ENCODE assay signal across 9 cellular contexts in the genomic region with DNA sequence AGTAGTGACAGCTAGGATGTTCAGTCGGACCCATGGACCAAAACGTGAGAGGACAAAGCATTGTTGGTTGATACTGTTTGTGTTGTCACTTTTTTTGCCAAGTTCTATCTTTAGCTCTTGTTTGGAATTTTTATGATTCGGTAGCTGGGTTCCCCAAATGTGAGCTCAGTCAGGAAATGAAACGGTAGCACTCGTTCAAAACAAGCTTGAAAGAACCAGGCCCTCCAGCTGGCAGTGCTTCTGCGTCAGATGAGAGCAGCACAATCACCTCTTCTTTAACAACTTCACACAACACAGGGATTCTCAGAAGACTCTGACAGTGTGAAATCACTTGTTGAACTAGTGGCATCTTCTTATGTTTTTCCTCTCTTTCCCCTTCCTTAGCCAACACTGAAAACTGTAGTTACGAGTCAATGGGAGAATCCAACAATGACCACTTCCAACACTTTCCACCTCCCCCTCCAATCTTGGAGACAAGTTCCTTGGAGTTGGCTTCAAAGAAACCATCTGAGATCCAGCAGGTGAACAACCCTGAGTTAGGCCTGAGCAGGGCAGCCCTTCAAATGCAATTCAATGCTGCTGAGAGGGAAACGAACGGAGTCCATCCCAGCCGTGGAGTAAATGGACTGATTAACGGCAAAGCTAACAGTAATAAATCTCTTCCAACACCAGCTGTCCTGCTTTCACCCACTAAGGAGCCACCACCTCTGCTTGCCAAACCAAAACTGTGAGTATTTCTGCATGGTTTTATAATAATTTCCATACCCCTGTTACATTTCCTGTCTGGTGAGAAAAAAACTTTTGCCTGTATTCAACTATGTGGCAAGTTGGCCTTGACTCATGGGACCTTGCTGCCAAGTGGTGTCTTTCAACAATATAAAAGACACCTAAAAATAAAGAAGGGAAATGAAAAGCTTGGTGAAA.
DNase-seq lines count a peak whose midpoint lies in the region; ATAC-seq and TF ChIP-seq lines count a peak whose summit lies in the region.
"Had no signal": no experiment of that assay in that cellular context is flagged by ENCODE, and none has a peak within 500 bp of the region (broad histone marks: within the 10 kb centered on the region; RNA-seq: fewer than 3 reads in every experiment).

No MANE protein-coding gene starts in this region.

- peak overlapping the region; percentile 53 for H3K4me2 ChIP-seq in osteoblast (ENCODE audit: insufficient read depth, low read length)

- H4K20me1 ChIP-seq in osteoblast (ENCODE audit: insufficient read depth, low read length): no peaks in the 10 kb centered on the region

- no peaks in the 10 kb centered on the region for H3K9me3 Mint-ChIP-seq in dendritic cell treated with granulocyte-macrophage colony-stimulating factor and Interleukin-4, amounts not matched to agents 40 ng/mL and 50 ng/mL, for 4 days
- H3K9me3 Mint-ChIP-seq: IgD-negative memory B cell had no signal

- DNase-seq in AG09319 (ENCODE audit: extremely low read depth, low read depth) (peak; percentile 25), osteoblast (ENCODE audit: insufficient read length, low spot score, missing footprints) (peak; percentile 80), NCI-H1436 (lab: John Stamatoyannopoulos, UW) (no peak), testis (no peak)

- no peaks in the 10 kb centered on the region for H3K36me3 Mint-ChIP-seq in dendritic cell treated with granulocyte-macrophage colony-stimulating factor and Interleukin-4, amounts not matched to agents 40 ng/mL and 50 ng/mL, for 4 days (ENCODE audit: low read depth)
- H3K36me3 Mint-ChIP-seq: IgD-negative memory B cell had no signal

- 65 to 68% methylated on average over 11 of the region's 11 CpGs for WGBS in testis, 2 donors

- CTCF ChIA-PET in HEK293 (lab: Yijun Ruan, JAX): interaction anchor here (0.6 to 3.3 kb wide), 4 partner anchors 126 to 244 kb away, joined by 3 to 12 read pairs (median 4); no protein-coding TSS in a partner anchor

- no peaks in the 10 kb centered on the region for H3K9me3 ChIP-seq in HEK293 (ENCODE audit: control insufficient read depth, insufficient read depth, low read depth, low read length)
- H3K9me3 ChIP-seq in osteoblast (ENCODE audit: low read depth, low read length): no peaks in the 10 kb centered on the region
- no peaks in the 10 kb centered on the region for H3K9me3 ChIP-seq in testis

- peak overlapping the region; percentile 37 for H3K4me3 Mint-ChIP-seq in dendritic cell treated with granulocyte-macrophage colony-stimulating factor and Interleukin-4, amounts not matched to agents 40 ng/mL and 50 ng/mL, for 4 days
- H3K4me3 Mint-ChIP-seq: IgD-negative memory B cell had no signal

- intact Hi-C loops in dendritic cell treated with granulocyte-macrophage colony-stimulating factor and Interleukin-4, amounts not matched to agents 40 ng/mL and 50 ng/mL, for 4 days (cut with micrococcal nuclease): loop anchor here (2.0 kb wide), 1 partner anchor 121 kb away; no protein-coding TSS in a partner anchor
- intact Hi-C loops in testis (cut with DNase I; ENCODE audit: low total_unique reads): loop anchor here (10.0 kb wide), 2 partner anchors 103 to 203 kb away; no protein-coding TSS in a partner anchor

- no peak overlapping the region for H3K4me3 ChIP-seq in HEK293 (ENCODE audit: low read depth, low read length)
- peak overlapping the region; percentile 0 for H3K4me3 ChIP-seq in osteoblast (ENCODE audit: insufficient read depth, low read length)
- no peak overlapping the region for H3K4me3 ChIP-seq in testis

- peak overlapping the region; percentile 45 for H3K27ac Mint-ChIP-seq in dendritic cell treated with granulocyte-macrophage colony-stimulating factor and Interleukin-4, amounts not matched to agents 40 ng/mL and 50 ng/mL, for 4 days
- H3K27ac Mint-ChIP-seq: IgD-negative memory B cell had no signal

- H3K27me3 ChIP-seq in osteoblast (ENCODE audit: insufficient read depth, low read length): no peaks in the 10 kb centered on the region
- no peaks in the 10 kb centered on the region for H3K27me3 ChIP-seq in testis

- no peak overlapping the region for H3K27ac ChIP-seq in HEK293 (ENCODE audit: extremely low read depth, low read depth, low read length)
- peak overlapping the region; percentile 84 for H3K27ac ChIP-seq in osteoblast (ENCODE audit: low read depth, low read length)
- H3K27ac ChIP-seq in testis: peak overlapping the region in 1 of 2 donors; percentile 24

- peaks cover 17% of the 10 kb centered on the region for H3K27me3 Mint-ChIP-seq in dendritic cell treated with granulocyte-macrophage colony-stimulating factor and Interleukin-4, amounts not matched to agents 40 ng/mL and 50 ng/mL, for 4 days
- H3K27me3 Mint-ChIP-seq: IgD-negative memory B cell had no signal

- no peak overlapping the region for H2AFZ ChIP-seq in osteoblast (ENCODE audit: low read length)

- H3K4me1 Mint-ChIP-seq in dendritic cell treated with granulocyte-macrophage colony-stimulating factor and Interleukin-4, amounts not matched to agents 40 ng/mL and 50 ng/mL, for 4 days (ENCODE audit: low read depth): peaks cover 24% of the 10 kb centered on the region

- POLR2A ChIA-PET in HEK293 (lab: Yijun Ruan, JAX): interaction anchor here (1.2 kb wide), 1 partner anchor 120 kb away, joined by 4 read pairs; no protein-coding TSS in a partner anchor

- H3K79me2 ChIP-seq in osteoblast (ENCODE audit: insufficient read depth, low read length): peaks cover 3% of the 10 kb centered on the region

- H3K36me3 ChIP-seq in HEK293 (ENCODE audit: control insufficient read depth in 2 of 2, insufficient read depth in 1 of 2, low read length in 2 of 2) (peaks cover 0 to 5% of the 10 kb centered on the region in 2 experiments; a peak in 1 of 3 replicates), osteoblast (ENCODE audit: insufficient read depth, low read length) (peaks cover 48% of the 10 kb centered on the region), testis (ENCODE audit: low read depth, missing control alignments) (no peaks in the 10 kb centered on the region)

- ATAC-seq in GM18520 (IDR thresholded peaks at IDR 0.05; ENCODE audit: unreplicated experiment): no peak
- no peak for ATAC-seq in HG03175 (IDR thresholded peaks at IDR 0.05; ENCODE audit: unreplicated experiment)

- TF ChIP-seq CTCF in AG09319 (IDR thresholded peaks at IDR 0.05; ENCODE audit: low read depth, low read length) (no peak), HEK293 (tag by site-specific recombination; IDR thresholded peaks at IDR 0.05) (no peak), osteoblast (IDR thresholded peaks at IDR 0.05; ENCODE audit: extremely low read depth, low read depth, low read length) (no peak), testis (IDR thresholded peaks at IDR 0.05) (no peak)

- peaks cover 6% of the 10 kb centered on the region for H3K4me1 ChIP-seq in HEK293 (ENCODE audit: control insufficient read depth, insufficient read depth, low read length)
- H3K4me1 ChIP-seq in osteoblast (ENCODE audit: insufficient read depth, low read length): peaks cover 44% of the 10 kb centered on the region
- no peaks in the 10 kb centered on the region for H3K4me1 ChIP-seq in testis

- no peak for TF ChIP-seq POLR2A in testis (IDR thresholded peaks at IDR 0.05)

TF ChIP-seq in HEK293, 187 proteins besides CTCF, POLR2A, EP300 and RAD21:
- TF ChIP-seq TSHZ1 (tag by site-specific recombination; IDR thresholded peaks at IDR 0.05; ENCODE audit: borderline replicate concordance) (no peak), ZNF394 (tag by site-specific recombination; IDR thresholded peaks at IDR 0.05; ENCODE audit: borderline replicate concordance) (no peak), SCRT2 (tag by site-specific recombination; IDR thresholded peaks at IDR 0.05) (peak; percentile 52)

Comparison
In these comparisons a context has a peak if more than half of its experiments do, and no peak if none do; other contexts are left out.
1. DNase-seq: peak in AG09319 (single experiment) and osteoblast (single experiment); none in NCI-H1436 (single experiment) and testis (single experiment).